35 cellular contexts compared by ENCODE assay signal in the genomic region with DNA sequence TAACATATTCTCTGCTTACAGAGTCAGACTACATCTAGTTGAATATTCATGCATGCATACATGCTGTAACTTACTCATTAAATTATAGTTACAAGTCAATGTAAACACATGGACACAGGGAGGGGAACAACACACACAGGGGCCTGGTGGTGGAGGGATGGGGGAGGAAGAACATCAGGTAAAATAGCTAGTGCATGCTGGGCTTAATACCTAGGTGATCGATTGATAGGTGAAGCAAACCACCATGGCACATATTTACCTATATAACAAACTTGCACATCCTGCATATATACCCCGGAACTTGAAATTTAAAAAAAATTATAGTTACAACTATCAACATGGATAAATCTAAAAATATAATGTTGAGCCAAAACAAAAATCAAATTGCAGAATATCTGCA.
"Had no signal": no experiment of that assay in that cellular context is flagged by ENCODE, and none has a peak within 500 bp of the region (broad histone marks: within the 10 kb centered on the region; RNA-seq: fewer than 3 reads in every experiment).

No MANE protein-coding gene starts in this region.

- DNase-seq: Kasumi-1, MG63, MM.1S, MV-4-11, NCI-H1048, NCI-H1092, NCI-H1092 treated with DMSO at 0.1 percent for 48 hours, NCI-H1105, NCI-H1105 treated with DMSO at 0.1 percent for 48 hours, NCI-H1417, NCI-H1417 treated with DMSO at 0.1 percent for 48 hours, NCI-H1436, NCI-H1436 treated with DMSO at 0.1 percent for 48 hours, NCI-H146, NCI-H1694, NCI-H1694 treated with DMSO at 0.1 percent for 48 hours, NCI-H187, NCI-H187 treated with DMSO at 0.1 percent for 48 hours, NCI-H1930, NCI-H2029, NCI-H2029 treated with DMSO at 0.1 percent for 48 hours, NCI-H2081, NCI-H2081 treated with DMSO at 0.1 percent for 48 hours, NCI-H2107, NCI-H2171, NCI-H2171 treated with DMSO at 0.1 percent for 48 hours, NCI-H2227 treated with DMSO at 0.1 percent for 48 hours, NCI-H226, NCI-H345, NCI-H446, NCI-H446 treated with DMSO at 0.1 percent for 48 hours, NCI-H510A, NCI-H510A treated with DMSO at 0.1 percent for 48 hours, NCI-H524, NCI-H524 treated with DMSO at 0.1 percent for 48 hours had no signal

- H3K4me3 ChIP-seq: MG63 had no signal

- H3K36me3 ChIP-seq: MG63 had no signal
